Comparison of ENCODE assay signal across 1 cellular context in genomic region chr16:2473999-2474876, GRCh38.
A peak's percentile ranks its signal among the peaks of the same experiment; 100 is the strongest.
TF ChIP-seq lines count a peak whose summit lies in the region.

No MANE protein-coding gene starts in this region.

TF ChIP-seq in GM12878, 131 proteins besides CTCF, POLR2A, EP300 and RAD21 (continued from another document and continues in another):
- TF ChIP-seq NR2C2 (IDR thresholded peaks at IDR 0.05; ENCODE audit: borderline replicate concordance, control insufficient read depth, insufficient read length, low read depth) (no peak), TCF3 (IDR thresholded peaks at IDR 0.05; ENCODE audit: borderline replicate concordance, insufficient read depth, low read depth, low read length) (0 out of 2 replicates have a peak, but pooled peaks have one; percentile 32), KDM1A (IDR thresholded peaks at IDR 0.05; ENCODE audit: borderline replicate concordance) (no peak), KAT2A (conservative IDR thresholded peaks at IDR 0.05; ENCODE audit: control insufficient read depth, low read depth, low read length) (no peak), SIX5 (IDR thresholded peaks at IDR 0.05; ENCODE audit: low read depth, low read length, severe bottlenecking) (no peak), HDGF (IDR thresholded peaks at IDR 0.05) (no peak), E4F1 (IDR thresholded peaks at IDR 0.05; ENCODE audit: borderline replicate concordance, partially characterized antibody) (no peak), NKRF (conservative IDR thresholded peaks at IDR 0.05) (0 out of 2 replicates have a peak, but pooled peaks have one; percentile 45), CEBPB (IDR thresholded peaks at IDR 0.05; ENCODE audit: borderline replicate concordance in 1 of 2, low read depth in 2 of 2, low read length in 2 of 2) (no peak), EED (IDR thresholded peaks at IDR 0.05; ENCODE audit: low read depth) (no peak), JUNB (IDR thresholded peaks at IDR 0.05) (no peak), PAX5 (IDR thresholded peaks at IDR 0.05; ENCODE audit: borderline replicate concordance, low read depth, low read length) (no peak), RELA (IDR thresholded peaks at IDR 0.05; ENCODE audit: borderline replicate concordance, partially characterized antibody) (no peak), HDAC2 (IDR thresholded peaks at IDR 0.05) (no peak), GATAD2B (conservative IDR thresholded peaks at IDR 0.05; ENCODE audit: low read depth) (peak; percentile 55), IRF3 (IDR thresholded peaks at IDR 0.05) (no peak), CHD2 (IDR thresholded peaks at IDR 0.05; ENCODE audit: borderline replicate concordance, low read depth, low read length) (no peak), SMARCA5 (IDR thresholded peaks at IDR 0.05) (peak; percentile 90; the same call in 1 of the 2 replicates), LARP7 (IDR thresholded peaks at IDR 0.05) (peak; percentile 60; the same call in 1 of the 2 replicates), HDAC6 (IDR thresholded peaks at IDR 0.05; ENCODE audit: unreplicated experiment) (no peak), ZBTB4 (CRISPR knock-in tag; IDR thresholded peaks at IDR 0.05) (no peak), CBX5 (IDR thresholded peaks at IDR 0.05; ENCODE audit: low read depth) (no peak), SMAD5 (IDR thresholded peaks at IDR 0.05; ENCODE audit: low read depth) (no peak)
- TF ChIP-seq, protein P1, sequence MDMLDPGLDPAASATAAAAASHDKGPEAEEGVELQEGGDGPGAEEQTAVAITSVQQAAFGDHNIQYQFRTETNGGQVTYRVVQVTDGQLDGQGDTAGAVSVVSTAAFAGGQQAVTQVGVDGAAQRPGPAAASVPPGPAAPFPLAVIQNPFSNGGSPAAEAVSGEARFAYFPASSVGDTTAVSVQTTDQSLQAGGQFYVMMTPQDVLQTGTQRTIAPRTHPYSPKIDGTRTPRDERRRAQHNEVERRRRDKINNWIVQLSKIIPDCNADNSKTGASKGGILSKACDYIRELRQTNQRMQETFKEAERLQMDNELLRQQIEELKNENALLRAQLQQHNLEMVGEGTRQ (IDR thresholded peaks at IDR 0.05; ENCODE audit: borderline replicate concordance, low read depth, low read length) = no peak
- TF ChIP-seq, protein P2, sequence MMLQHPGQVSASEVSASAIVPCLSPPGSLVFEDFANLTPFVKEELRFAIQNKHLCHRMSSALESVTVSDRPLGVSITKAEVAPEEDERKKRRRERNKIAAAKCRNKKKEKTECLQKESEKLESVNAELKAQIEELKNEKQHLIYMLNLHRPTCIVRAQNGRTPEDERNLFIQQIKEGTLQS (IDR thresholded peaks at IDR 0.05; ENCODE audit: borderline replicate concordance, extremely low read depth, low read depth, low read length) = no peak
- TF ChIP-seq, protein P3, sequence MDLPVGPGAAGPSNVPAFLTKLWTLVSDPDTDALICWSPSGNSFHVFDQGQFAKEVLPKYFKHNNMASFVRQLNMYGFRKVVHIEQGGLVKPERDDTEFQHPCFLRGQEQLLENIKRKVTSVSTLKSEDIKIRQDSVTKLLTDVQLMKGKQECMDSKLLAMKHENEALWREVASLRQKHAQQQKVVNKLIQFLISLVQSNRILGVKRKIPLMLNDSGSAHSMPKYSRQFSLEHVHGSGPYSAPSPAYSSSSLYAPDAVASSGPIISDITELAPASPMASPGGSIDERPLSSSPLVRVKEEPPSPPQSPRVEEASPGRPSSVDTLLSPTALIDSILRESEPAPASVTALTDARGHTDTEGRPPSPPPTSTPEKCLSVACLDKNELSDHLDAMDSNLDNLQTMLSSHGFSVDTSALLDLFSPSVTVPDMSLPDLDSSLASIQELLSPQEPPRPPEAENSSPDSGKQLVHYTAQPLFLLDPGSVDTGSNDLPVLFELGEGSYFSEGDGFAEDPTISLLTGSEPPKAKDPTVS (IDR thresholded peaks at IDR 0.05; ENCODE audit: low read depth, low read length) = no peak
- TF ChIP-seq, protein P4, sequence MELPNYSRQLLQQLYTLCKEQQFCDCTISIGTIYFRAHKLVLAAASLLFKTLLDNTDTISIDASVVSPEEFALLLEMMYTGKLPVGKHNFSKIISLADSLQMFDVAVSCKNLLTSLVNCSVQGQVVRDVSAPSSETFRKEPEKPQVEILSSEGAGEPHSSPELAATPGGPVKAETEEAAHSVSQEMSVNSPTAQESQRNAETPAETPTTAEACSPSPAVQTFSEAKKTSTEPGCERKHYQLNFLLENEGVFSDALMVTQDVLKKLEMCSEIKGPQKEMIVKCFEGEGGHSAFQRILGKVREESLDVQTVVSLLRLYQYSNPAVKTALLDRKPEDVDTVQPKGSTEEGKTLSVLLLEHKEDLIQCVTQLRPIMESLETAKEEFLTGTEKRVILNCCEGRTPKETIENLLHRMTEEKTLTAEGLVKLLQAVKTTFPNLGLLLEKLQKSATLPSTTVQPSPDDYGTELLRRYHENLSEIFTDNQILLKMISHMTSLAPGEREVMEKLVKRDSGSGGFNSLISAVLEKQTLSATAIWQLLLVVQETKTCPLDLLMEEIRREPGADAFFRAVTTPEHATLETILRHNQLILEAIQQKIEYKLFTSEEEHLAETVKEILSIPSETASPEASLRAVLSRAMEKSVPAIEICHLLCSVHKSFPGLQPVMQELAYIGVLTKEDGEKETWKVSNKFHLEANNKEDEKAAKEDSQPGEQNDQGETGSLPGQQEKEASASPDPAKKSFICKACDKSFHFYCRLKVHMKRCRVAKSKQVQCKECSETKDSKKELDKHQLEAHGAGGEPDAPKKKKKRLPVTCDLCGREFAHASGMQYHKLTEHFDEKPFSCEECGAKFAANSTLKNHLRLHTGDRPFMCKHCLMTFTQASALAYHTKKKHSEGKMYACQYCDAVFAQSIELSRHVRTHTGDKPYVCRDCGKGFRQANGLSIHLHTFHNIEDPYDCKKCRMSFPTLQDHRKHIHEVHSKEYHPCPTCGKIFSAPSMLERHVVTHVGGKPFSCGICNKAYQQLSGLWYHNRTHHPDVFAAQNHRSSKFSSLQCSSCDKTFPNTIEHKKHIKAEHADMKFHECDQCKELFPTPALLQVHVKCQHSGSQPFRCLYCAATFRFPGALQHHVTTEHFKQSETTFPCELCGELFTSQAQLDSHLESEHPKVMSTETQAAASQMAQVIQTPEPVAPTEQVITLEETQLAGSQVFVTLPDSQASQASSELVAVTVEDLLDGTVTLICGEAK (IDR thresholded peaks at IDR 0.05; ENCODE audit: borderline replicate concordance) = no peak
- TF ChIP-seq, protein P5, sequence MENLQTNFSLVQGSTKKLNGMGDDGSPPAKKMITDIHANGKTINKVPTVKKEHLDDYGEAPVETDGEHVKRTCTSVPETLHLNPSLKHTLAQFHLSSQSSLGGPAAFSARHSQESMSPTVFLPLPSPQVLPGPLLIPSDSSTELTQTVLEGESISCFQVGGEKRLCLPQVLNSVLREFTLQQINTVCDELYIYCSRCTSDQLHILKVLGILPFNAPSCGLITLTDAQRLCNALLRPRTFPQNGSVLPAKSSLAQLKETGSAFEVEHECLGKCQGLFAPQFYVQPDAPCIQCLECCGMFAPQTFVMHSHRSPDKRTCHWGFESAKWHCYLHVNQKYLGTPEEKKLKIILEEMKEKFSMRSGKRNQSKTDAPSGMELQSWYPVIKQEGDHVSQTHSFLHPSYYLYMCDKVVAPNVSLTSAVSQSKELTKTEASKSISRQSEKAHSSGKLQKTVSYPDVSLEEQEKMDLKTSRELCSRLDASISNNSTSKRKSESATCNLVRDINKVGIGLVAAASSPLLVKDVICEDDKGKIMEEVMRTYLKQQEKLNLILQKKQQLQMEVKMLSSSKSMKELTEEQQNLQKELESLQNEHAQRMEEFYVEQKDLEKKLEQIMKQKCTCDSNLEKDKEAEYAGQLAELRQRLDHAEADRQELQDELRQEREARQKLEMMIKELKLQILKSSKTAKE (IDR thresholded peaks at IDR 0.05; ENCODE audit: low read depth, poor library complexity, severe bottlenecking) = no peak
- TF ChIP-seq, protein P6, sequence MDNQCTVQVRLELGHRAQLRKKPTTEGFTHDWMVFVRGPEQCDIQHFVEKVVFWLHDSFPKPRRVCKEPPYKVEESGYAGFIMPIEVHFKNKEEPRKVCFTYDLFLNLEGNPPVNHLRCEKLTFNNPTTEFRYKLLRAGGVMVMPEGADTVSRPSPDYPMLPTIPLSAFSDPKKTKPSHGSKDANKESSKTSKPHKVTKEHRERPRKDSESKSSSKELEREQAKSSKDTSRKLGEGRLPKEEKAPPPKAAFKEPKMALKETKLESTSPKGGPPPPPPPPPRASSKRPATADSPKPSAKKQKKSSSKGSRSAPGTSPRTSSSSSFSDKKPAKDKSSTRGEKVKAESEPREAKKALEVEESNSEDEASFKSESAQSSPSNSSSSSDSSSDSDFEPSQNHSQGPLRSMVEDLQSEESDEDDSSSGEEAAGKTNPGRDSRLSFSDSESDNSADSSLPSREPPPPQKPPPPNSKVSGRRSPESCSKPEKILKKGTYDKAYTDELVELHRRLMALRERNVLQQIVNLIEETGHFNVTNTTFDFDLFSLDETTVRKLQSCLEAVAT (IDR thresholded peaks at IDR 0.05) = no peak
